Comparison of ENCODE assay signal across 1 cellular context in genomic region chr4:47835489-47835888, GRCh38.
TF ChIP-seq lines count a peak whose summit lies in the region.

No MANE protein-coding gene starts in this region.

TF ChIP-seq in endothelial cell of umbilical vein, 7 proteins besides CTCF, POLR2A, EP300 and RAD21:
- no peak for TF ChIP-seq MAX (IDR thresholded peaks at IDR 0.05; ENCODE audit: insufficient read depth, insufficient read length)
TF ChIP-seq in endothelial cell of umbilical vein: peak in this region for 0.
